ENCODE assay signal across 19 cellular contexts in genomic region chr5:178224403-178224802, GRCh38. TPM values are rescaled to one million over a fixed set of nuclear protein-coding genes. Genes with fewer than 3 reads are reported as not detected.
"Had no signal": no experiment of that assay in that cellular context is flagged by ENCODE, and none has a peak within 500 bp of the region (broad histone marks: within the 10 kb centered on the region; RNA-seq: fewer than 3 reads in every experiment).

No MANE protein-coding gene starts in this region.

- H3K27me3 Mint-ChIP-seq: progenitor cell of endocrine pancreas had no signal

- FAIRE-seq: astrocyte, colon, keratinocyte had no signal

- H3K4me3 Mint-ChIP-seq: activated naive CD4-positive, alpha-beta T cell treated with anti-CD3 and anti-CD28 coated beads for 36 hours; nephron had no signal

- DNase-seq: activated CD4-positive, CD25-positive, alpha-beta regulatory T cell treated with anti-CD3 and anti-CD28 coated beads, Interleukin-2, amount 50 U/mL, for 72 hours; activated naive CD4-positive, alpha-beta T cell treated with anti-CD3 and anti-CD28 coated beads for 36 hours; activated T-cell treated with anti-CD3 and anti-CD28 coated beads for 4 hours; erythroblast; hippocampal formation; mesenchymal stem cell; occipital lobe; sigmoid colon; stimulated activated CD4-positive, alpha-beta T cell treated with anti-CD3 and anti-CD28 coated beads, Interleukin-2, amount 100 ng/mL, for 24 hours had no signal

- H3K27ac ChIP-seq: left lung, sigmoid colon had no signal

- H3K9me3 Mint-ChIP-seq: activated naive CD4-positive, alpha-beta T cell treated with anti-CD3 and anti-CD28 coated beads for 36 hours; activated T-helper 2 cell treated with anti-CD3 and anti-CD28 coated beads, Interferon-gamma antibody, Interleukin-2, Interleukin-4, amounts not matched to agents 10 μg/mL and 5 μg/mL and 100 μg/mL, durations not matched to agents 14 hours and 24 hours and 36 hours; nephron had no signal

- H3K27ac Mint-ChIP-seq: activated T-helper 2 cell treated with anti-CD3 and anti-CD28 coated beads, Interferon-gamma antibody, Interleukin-2, Interleukin-4, amounts not matched to agents 10 μg/mL and 5 μg/mL and 100 μg/mL, durations not matched to agents 14 hours and 24 hours and 36 hours had no signal

- H3K4me1 ChIP-seq: sigmoid colon had no signal

- H3K4me3 ChIP-seq: left lung, sigmoid colon had no signal

- H3K27me3 ChIP-seq: left lung, sigmoid colon had no signal

- H3K9me3 ChIP-seq: left lung, sigmoid colon had no signal

RNA-seq across cellular contexts. Expression of gene GMCL2, which starts 37.2 kb away (rescaled TPM):
- total RNA-seq: activated naive CD4-positive, alpha-beta T cell treated with anti-CD3 and anti-CD28 coated beads for 36 hours; activated T-helper 2 cell treated with anti-CD3 and anti-CD28 coated beads, Interferon-gamma antibody, Interleukin-2, Interleukin-4, amounts not matched to agents 10 μg/mL and 5 μg/mL and 100 μg/mL, durations not matched to agents 14 hours and 24 hours and 36 hours; astrocyte; bronchial epithelial cell; left lung; occipital lobe; progenitor cell of endocrine pancreas; sigmoid colon; ureter had no signal
- polyA plus RNA-seq: adipose tissue, keratinocyte had no signal
